In the genomic region with DNA sequence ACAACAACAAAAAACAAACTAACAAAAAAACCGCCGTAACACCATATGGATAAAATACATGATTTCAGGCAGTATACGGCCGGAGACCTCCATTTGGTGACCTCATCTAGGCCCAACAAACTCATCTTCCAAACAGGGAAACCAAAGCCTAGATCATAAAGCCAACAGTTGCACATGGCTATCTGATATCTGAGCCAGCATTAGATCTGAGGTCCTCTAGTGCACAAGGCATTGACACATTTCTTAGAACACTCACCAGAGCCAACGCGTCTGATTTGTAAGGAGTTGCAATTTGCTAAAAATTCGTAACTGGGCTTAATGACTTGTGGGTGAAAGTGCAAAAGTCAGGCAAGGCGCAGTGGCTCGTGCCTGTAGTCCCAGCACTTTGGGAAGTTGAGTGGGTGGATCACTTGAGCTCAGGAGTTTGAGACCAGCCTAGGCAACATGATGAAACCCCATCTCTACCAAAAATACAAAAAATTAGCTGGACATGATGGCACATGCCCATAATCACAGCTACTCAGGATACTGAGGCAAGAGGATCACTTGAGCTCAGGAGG, we compare ENCODE assay signal across 17 cellular contexts. TPM values are rescaled to one million over a fixed set of nuclear protein-coding genes. Genes with fewer than 3 reads are reported as not detected.
DNase-seq lines count a peak whose midpoint lies in the region; ATAC-seq, FAIRE-seq and TF ChIP-seq lines count a peak whose summit lies in the region.
"Had no signal": no experiment of that assay in that cellular context is flagged by ENCODE, and none has a peak within 500 bp of the region (broad histone marks: within the 10 kb centered on the region; RNA-seq: fewer than 3 reads in every experiment).

No MANE protein-coding gene starts in this region.

- TF ChIP-seq RAD21 in K562 (CRISPR knock-in tag; conservative IDR thresholded peaks at IDR 0.05 in 1 of 2, IDR thresholded peaks at IDR 0.05 in 1 of 2): no peak

- H3K36me3 ChIP-seq in cardiac muscle cell (no peaks in the 10 kb centered on the region), K562 (ENCODE audit: control insufficient read depth, insufficient read depth, low read length) (no peaks in the 10 kb centered on the region), subcutaneous abdominal adipose tissue (ENCODE audit: control insufficient read depth in 5 of 5, insufficient read depth in 5 of 5, low read length in 5 of 5) (no peaks in the 10 kb centered on the region)

- CTCF ChIA-PET in K562 (lab: Yijun Ruan, JAX; ENCODE audit: low intra/inter-chr PET ratio): no interaction called here

- no TSS peak for BruUV-seq in K562 (replicated peaks; lab: Mats Ljungman, UMichigan)

- peaks cover 17% of the 10 kb centered on the region for H3K4me1 Mint-ChIP-seq in nephron

- H2AFZ ChIP-seq in K562 (ENCODE audit: low read depth, low read length): peak overlapping the region; percentile 71

- no peaks in the 10 kb centered on the region for H4K20me1 ChIP-seq in K562 (replicated peaks; ENCODE audit: control insufficient read depth, insufficient read depth, low read length)

- no peak overlapping the region for H3K4me3 Mint-ChIP-seq in nephron

- in situ Hi-C loops in K562 (cut with MboI): no loop called here

- H3K79me2 ChIP-seq in K562 (ENCODE audit: control insufficient read depth, insufficient read depth, low read length): no peaks in the 10 kb centered on the region

- peak overlapping the region; percentile 42 to 90 (median 50) for H3K27ac Mint-ChIP-seq in nephron

- no peak for TF ChIP-seq POLR2A in K562 (conservative IDR thresholded peaks at IDR 0.05)

- H3K9ac ChIP-seq in K562 (ENCODE audit: insufficient read depth in 1 of 2, low read depth in 2 of 2, low read length in 2 of 2) (peak overlapping the region in 1 of 2 experiments; percentile 17; a peak in 1 of 4 replicates), subcutaneous abdominal adipose tissue (ENCODE audit: low read length in 5 of 5) (no peak overlapping the region)

- peak overlapping the region; percentile 93 for H3K27ac ChIP-seq in cardiac muscle cell
- no peak overlapping the region; the same call in 2 of the 3 replicates for H3K27ac ChIP-seq in K562 (ENCODE audit: extremely low read depth, low read depth, low read length)
- H3K27ac ChIP-seq in subcutaneous abdominal adipose tissue (ENCODE audit: low read depth, low read length): peak overlapping the region; percentile 21
- H3K27ac ChIP-seq: C4-2B had no signal

- H3K4me1 ChIP-seq in cardiac muscle cell (ENCODE audit: low read depth) (peaks cover 23% of the 10 kb centered on the region), K562 (replicated peaks in 1 of 2; ENCODE audit: control insufficient read depth in 2 of 2, insufficient read depth in 2 of 2, low read length in 2 of 2) (peaks cover 13 to 22% of the 10 kb centered on the region in 2 experiments; a peak in 4 of 5 replicates), subcutaneous abdominal adipose tissue (ENCODE audit: control insufficient read depth in 5 of 5, insufficient read depth in 5 of 5, low read length in 5 of 5) (peaks cover 0 to 17% (median 14%) of the 10 kb centered on the region in 5 donors)

- intact Hi-C loops in cardiac septum (cut with DNase I) (no loop called here), K562 (cut with micrococcal nuclease) (no loop called here)

- no peaks in the 10 kb centered on the region for H3K27me3 Mint-ChIP-seq in nephron (ENCODE audit: low read depth)

- peak; percentile 74 for FAIRE-seq in K562 (lab: Jason Lieb, UNC)
- FAIRE-seq: A204.1, GM12891, GM19239 had no signal

- POLR2A ChIA-PET in K562 (lab: Yijun Ruan, JAX): no interaction called here

- H3K36me3 Mint-ChIP-seq in nephron (ENCODE audit: low read depth): no peaks in the 10 kb centered on the region

- TF ChIP-seq EP300 in K562 (IDR thresholded peaks at IDR 0.05; ENCODE audit: low read length): no peak

- no peaks in the 10 kb centered on the region for H3K9me3 Mint-ChIP-seq in nephron

- ATAC-seq in K562: peak; percentile 56

- H3K4me2 ChIP-seq in K562 (ENCODE audit: insufficient read depth, low read length): no peak overlapping the region

- 35% methylated on average over 9 of the region's 9 CpGs for WGBS in K562 (ENCODE audit: insufficient coverage, low coverage, missing lambda C conversion rate)

- TF ChIP-seq CTCF in cardiac muscle cell (IDR thresholded peaks at IDR 0.05; ENCODE audit: low read depth, low read length) (no peak), K562 (IDR thresholded peaks at IDR 0.05 in 2 of 3, conservative IDR thresholded peaks at IDR 0.05 in 1 of 3; ENCODE audit: insufficient read depth in 2 of 3, low read depth in 1 of 3, low read length in 3 of 3) (no peak), nephron (IDR thresholded peaks at IDR 0.05; ENCODE audit: unreplicated experiment in 3 of 3) (no peak)

- H3K27me3 ChIP-seq in cardiac muscle cell (no peaks in the 10 kb centered on the region), K562 (ENCODE audit: control insufficient read depth in 2 of 2, insufficient read depth in 2 of 2, low read length in 2 of 2) (no peaks in the 10 kb centered on the region), subcutaneous abdominal adipose tissue (ENCODE audit: control insufficient read depth in 5 of 5, insufficient read depth in 4 of 5, low read length in 5 of 5) (no peaks in the 10 kb centered on the region)

- DNase-seq in cardiac muscle cell (ENCODE audit: low read depth in 1 of 2, low spot score in 1 of 2): no peak
- DNase-seq in cardiac septum (ENCODE audit: low spot score): no peak
- DNase-seq in K562 (ENCODE audit: extremely low read depth in 1 of 4, low spot score in 3 of 4): no peak
- no peak for DNase-seq in HK-2 (ENCODE audit: unreplicated experiment)
- no peak for DNase-seq in AG08395 (ENCODE audit: low spot score)
- no peak for DNase-seq in NCI-H524 (lab: John Stamatoyannopoulos, UW)
- DNase-seq: DMS53, NCI-H1105 treated with DMSO at 0.1 percent for 48 hours, NCI-H187, NCI-H2171, NCI-H510A had no signal

- no peaks in the 10 kb centered on the region for H3K9me3 ChIP-seq in cardiac muscle cell (ENCODE audit: low read depth)
- H3K9me3 ChIP-seq in K562 (replicated peaks; ENCODE audit: control insufficient read depth, insufficient read depth, low read depth, low read length): no peaks in the 10 kb centered on the region
- H3K9me3 ChIP-seq in subcutaneous abdominal adipose tissue (ENCODE audit: control insufficient read depth in 5 of 5, low read length in 5 of 5): no peaks in the 10 kb centered on the region

- H3K9me1 ChIP-seq in K562 (ENCODE audit: control insufficient read depth, insufficient read depth, low read length): no peaks in the 10 kb centered on the region

- H3K4me3 ChIP-seq in cardiac muscle cell: no peak overlapping the region
- no peak overlapping the region for H3K4me3 ChIP-seq in K562
- H3K4me3 ChIP-seq in subcutaneous abdominal adipose tissue (ENCODE audit: low read depth in 1 of 5, low read length in 5 of 5): no peak overlapping the region

TF ChIP-seq in K562, 482 proteins besides CTCF, POLR2A, EP300 and RAD21 (continues in another document):
- TF ChIP-seq GATAD2B (IDR thresholded peaks at IDR 0.05; ENCODE audit: borderline replicate concordance) (no peak), C11orf30 (IDR thresholded peaks at IDR 0.05; ENCODE audit: low read depth) (no peak), SIN3B (IDR thresholded peaks at IDR 0.05; ENCODE audit: low read depth) (no peak), NFE2 (IDR thresholded peaks at IDR 0.05; ENCODE audit: low read depth) (no peak), ZNF77 (CRISPR knock-in tag; IDR thresholded peaks at IDR 0.05) (no peak), ZNF785 (CRISPR knock-in tag; IDR thresholded peaks at IDR 0.05) (no peak)
- TF ChIP-seq, protein P1, sequence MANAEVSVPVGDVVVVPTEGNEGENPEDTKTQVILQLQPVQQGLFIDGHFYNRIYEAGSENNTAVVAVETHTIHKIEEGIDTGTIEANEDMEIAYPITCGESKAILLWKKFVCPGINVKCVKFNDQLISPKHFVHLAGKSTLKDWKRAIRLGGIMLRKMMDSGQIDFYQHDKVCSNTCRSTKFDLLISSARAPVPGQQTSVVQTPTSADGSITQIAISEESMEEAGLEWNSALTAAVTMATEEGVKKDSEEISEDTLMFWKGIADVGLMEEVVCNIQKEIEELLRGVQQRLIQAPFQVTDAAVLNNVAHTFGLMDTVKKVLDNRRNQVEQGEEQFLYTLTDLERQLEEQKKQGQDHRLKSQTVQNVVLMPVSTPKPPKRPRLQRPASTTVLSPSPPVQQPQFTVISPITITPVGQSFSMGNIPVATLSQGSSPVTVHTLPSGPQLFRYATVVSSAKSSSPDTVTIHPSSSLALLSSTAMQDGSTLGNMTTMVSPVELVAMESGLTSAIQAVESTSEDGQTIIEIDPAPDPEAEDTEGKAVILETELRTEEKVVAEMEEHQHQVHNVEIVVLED (CRISPR knock-in tag; IDR thresholded peaks at IDR 0.05): no peak

RNA-seq across cellular contexts. Expression of a gene that starts 42.0 kb away (rescaled TPM):
- 338 and 386 TPM in 2 replicates for total RNA-seq in cardiac muscle cell
- polyA plus RNA-seq in cardiac muscle cell: 330 and 484 TPM in 2 replicates
- 116 TPM for total RNA-seq in cardiac septum
- 29.5 and 81.9 TPM in 2 replicates for total RNA-seq in K562 (2011; cell fraction: chromatin; rRNA removed; ENCODE audit: low replicate concordance)
- 29.0 and 33.4 TPM in 2 replicates for total RNA-seq in K562 (2011; cell fraction: nucleolus; rRNA removed)
- total RNA-seq in K562 (2011; cell fraction: nucleoplasm; rRNA removed): 63.9 and 138 TPM in 2 replicates
- total RNA-seq in K562 (2014; rRNA removed): 87.5 and 102 TPM in 2 replicates
- 158 and 187 TPM in 2 replicates for total RNA-seq in K562 (2014; rRNA removed; fragmentation: Illumina TruSeq; extraction: Trizol)
- total RNA-seq in K562 (2015; rRNA removed; fragmentation: Illumina TruSeq; extraction: Trizol): 87.4 and 99.2 TPM in 2 replicates
- 132 and 147 TPM in 2 replicates for total RNA-seq in K562 (2021)
- polyA plus RNA-seq in K562 (2011; rRNA removed): 112 and 164 TPM in 2 replicates
- 57.9 and 68.4 TPM in 2 replicates for polyA plus RNA-seq in K562 (2011; cell fraction: cytosol; rRNA removed)
- 14.0 and 27.3 TPM in 2 replicates for polyA plus RNA-seq in K562 (2011; cell fraction: nucleus; rRNA removed)
- polyA plus RNA-seq in K562 (2012): 64.5 and 88.2 TPM in 2 replicates
- 116 and 128 TPM in 2 replicates for polyA plus RNA-seq in K562 (2014; fragmentation: Illumina TruSeq; extraction: Trizol)
- 10 to 100 TPM; 38.1 to 60.2 TPM for polyA plus RNA-seq in K562 (2014; fragmentation: Nextera tagmentation; extraction: Ambion mirVana)
- polyA plus RNA-seq in K562 (2014; rRNA removed): 84.6 and 94.2 TPM in 2 replicates
- polyA minus RNA-seq in K562 (2011; rRNA and poly(A)+ RNA removed): 147 and 162 TPM in 2 replicates
- polyA minus RNA-seq in K562 (2011; cell fraction: cytosol; rRNA and poly(A)+ RNA removed): 62.3 and 75.6 TPM in 2 replicates
- polyA minus RNA-seq in K562 (2011; cell fraction: nucleus; rRNA and poly(A)+ RNA removed): 27.5 and 37.5 TPM in 2 replicates
